In the genomic region with DNA sequence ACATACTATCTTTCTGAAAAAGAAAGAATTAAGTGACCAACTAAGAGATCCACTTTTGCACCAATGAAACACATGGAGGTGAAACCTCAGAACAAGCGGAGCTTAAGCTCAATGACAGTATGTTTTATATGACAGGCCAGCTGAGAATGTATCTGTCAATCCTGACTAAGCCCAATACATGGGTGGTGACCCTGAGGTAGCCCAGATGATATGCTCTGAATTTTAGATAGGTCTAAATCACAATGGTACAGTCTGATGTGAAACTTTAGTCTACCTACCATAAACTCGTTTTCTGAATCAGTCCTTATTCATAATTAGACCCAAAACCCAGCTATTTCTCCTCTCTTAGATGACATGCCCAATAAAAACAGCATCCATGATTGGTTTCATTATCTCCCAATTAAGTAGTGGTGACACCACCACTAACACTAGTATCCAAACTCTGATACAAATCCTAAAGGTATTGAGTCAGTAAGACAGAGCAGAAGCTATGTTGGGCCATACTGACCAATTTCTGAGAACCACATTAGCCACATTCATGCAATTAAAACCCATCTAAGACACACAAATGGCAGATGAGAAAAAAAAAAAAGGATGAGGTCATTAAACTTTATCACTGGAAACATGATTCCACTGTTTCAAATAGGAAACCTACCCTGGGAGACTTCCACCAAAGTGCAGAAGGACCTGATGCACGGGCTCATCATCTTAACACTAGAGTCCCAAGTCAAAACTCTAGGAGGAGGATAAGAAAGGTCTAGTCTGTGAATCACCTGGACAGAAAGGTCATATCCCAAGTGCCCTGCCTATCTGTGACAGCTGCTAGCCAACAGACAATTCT, we compare ENCODE assay signal across 2 cellular contexts.
TF ChIP-seq lines count a peak whose summit lies in the region.

No MANE protein-coding gene starts in this region.

TF ChIP-seq in IMR-90, 13 proteins besides CTCF, POLR2A, EP300 and RAD21:
- TF ChIP-seq MAZ (IDR thresholded peaks at IDR 0.05; ENCODE audit: borderline replicate concordance, low read depth, low read length) (no peak), SMC3 (IDR thresholded peaks at IDR 0.05; ENCODE audit: low read depth, low read length) (no peak)

TF ChIP-seq in GM12878, 131 proteins besides CTCF, POLR2A, EP300 and RAD21:
- TF ChIP-seq ESRRA (IDR thresholded peaks at IDR 0.05; ENCODE audit: low read length) (no peak), TCF12 (IDR thresholded peaks at IDR 0.05; ENCODE audit: low read depth, low read length) (no peak), HDAC6 (IDR thresholded peaks at IDR 0.05; ENCODE audit: unreplicated experiment) (no peak), NR2C2 (IDR thresholded peaks at IDR 0.05; ENCODE audit: borderline replicate concordance, control insufficient read depth, insufficient read length, low read depth) (no peak), SMARCA5 (IDR thresholded peaks at IDR 0.05) (no peak), RELA (IDR thresholded peaks at IDR 0.05; ENCODE audit: borderline replicate concordance, partially characterized antibody) (no peak), BACH1 (IDR thresholded peaks at IDR 0.05; ENCODE audit: borderline replicate concordance) (no peak), EGR1 (IDR thresholded peaks at IDR 0.05; ENCODE audit: borderline replicate concordance in 1 of 2, low read depth in 2 of 2, low read length in 2 of 2) (no peak), RFX5 (IDR thresholded peaks at IDR 0.05; ENCODE audit: low read depth, low read length) (no peak), CBX3 (IDR thresholded peaks at IDR 0.05; ENCODE audit: borderline replicate concordance, low read depth) (no peak), CHD4 (IDR thresholded peaks at IDR 0.05) (no peak), MTA3 (IDR thresholded peaks at IDR 0.05; ENCODE audit: borderline replicate concordance, low read length) (no peak), SP1 (IDR thresholded peaks at IDR 0.05; ENCODE audit: low read depth, low read length) (no peak)
- TF ChIP-seq, protein P1, sequence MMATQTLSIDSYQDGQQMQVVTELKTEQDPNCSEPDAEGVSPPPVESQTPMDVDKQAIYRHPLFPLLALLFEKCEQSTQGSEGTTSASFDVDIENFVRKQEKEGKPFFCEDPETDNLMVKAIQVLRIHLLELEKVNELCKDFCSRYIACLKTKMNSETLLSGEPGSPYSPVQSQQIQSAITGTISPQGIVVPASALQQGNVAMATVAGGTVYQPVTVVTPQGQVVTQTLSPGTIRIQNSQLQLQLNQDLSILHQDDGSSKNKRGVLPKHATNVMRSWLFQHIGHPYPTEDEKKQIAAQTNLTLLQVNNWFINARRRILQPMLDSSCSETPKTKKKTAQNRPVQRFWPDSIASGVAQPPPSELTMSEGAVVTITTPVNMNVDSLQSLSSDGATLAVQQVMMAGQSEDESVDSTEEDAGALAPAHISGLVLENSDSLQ (IDR thresholded peaks at IDR 0.05) = no peak
- TF ChIP-seq, protein P2, sequence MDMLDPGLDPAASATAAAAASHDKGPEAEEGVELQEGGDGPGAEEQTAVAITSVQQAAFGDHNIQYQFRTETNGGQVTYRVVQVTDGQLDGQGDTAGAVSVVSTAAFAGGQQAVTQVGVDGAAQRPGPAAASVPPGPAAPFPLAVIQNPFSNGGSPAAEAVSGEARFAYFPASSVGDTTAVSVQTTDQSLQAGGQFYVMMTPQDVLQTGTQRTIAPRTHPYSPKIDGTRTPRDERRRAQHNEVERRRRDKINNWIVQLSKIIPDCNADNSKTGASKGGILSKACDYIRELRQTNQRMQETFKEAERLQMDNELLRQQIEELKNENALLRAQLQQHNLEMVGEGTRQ (IDR thresholded peaks at IDR 0.05; ENCODE audit: borderline replicate concordance, low read depth, low read length) = no peak
- TF ChIP-seq, protein P3, sequence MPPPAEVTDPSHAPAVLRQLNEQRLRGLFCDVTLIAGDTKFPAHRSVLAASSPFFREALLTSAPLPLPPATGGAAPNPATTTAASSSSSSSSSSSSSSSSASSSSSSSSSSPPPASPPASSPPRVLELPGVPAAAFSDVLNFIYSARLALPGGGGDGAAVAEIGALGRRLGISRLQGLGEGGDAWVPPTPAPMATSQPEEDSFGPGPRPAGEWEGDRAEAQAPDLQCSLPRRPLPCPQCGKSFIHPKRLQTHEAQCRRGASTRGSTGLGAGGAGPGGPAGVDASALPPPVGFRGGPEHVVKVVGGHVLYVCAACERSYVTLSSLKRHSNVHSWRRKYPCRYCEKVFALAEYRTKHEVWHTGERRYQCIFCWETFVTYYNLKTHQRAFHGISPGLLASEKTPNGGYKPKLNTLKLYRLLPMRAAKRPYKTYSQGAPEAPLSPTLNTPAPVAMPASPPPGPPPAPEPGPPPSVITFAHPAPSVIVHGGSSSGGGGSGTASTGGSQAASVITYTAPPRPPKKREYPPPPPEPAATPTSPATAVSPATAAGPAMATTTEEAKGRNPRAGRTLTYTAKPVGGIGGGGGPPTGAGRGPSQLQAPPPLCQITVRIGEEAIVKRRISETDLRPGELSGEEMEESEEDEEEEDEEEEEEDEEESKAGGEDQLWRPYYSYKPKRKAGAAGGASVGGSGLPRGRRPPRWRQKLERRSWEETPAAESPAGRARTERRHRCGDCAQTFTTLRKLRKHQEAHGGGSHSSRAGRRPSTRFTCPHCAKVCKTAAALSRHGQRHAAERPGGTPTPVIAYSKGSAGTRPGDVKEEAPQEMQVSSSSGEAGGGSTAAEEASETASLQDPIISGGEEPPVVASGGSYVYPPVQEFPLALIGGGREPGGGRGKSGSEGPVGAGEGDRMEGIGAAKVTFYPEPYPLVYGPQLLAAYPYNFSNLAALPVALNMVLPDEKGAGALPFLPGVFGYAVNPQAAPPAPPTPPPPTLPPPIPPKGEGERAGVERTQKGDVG (CRISPR knock-in tag; IDR thresholded peaks at IDR 0.05) = no peak
- TF ChIP-seq, protein P4, sequence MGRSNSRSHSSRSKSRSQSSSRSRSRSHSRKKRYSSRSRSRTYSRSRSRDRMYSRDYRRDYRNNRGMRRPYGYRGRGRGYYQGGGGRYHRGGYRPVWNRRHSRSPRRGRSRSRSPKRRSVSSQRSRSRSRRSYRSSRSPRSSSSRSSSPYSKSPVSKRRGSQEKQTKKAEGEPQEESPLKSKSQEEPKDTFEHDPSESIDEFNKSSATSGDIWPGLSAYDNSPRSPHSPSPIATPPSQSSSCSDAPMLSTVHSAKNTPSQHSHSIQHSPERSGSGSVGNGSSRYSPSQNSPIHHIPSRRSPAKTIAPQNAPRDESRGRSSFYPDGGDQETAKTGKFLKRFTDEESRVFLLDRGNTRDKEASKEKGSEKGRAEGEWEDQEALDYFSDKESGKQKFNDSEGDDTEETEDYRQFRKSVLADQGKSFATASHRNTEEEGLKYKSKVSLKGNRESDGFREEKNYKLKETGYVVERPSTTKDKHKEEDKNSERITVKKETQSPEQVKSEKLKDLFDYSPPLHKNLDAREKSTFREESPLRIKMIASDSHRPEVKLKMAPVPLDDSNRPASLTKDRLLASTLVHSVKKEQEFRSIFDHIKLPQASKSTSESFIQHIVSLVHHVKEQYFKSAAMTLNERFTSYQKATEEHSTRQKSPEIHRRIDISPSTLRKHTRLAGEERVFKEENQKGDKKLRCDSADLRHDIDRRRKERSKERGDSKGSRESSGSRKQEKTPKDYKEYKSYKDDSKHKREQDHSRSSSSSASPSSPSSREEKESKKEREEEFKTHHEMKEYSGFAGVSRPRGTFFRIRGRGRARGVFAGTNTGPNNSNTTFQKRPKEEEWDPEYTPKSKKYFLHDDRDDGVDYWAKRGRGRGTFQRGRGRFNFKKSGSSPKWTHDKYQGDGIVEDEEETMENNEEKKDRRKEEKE (IDR thresholded peaks at IDR 0.05) = no peak
- TF ChIP-seq, protein P5, sequence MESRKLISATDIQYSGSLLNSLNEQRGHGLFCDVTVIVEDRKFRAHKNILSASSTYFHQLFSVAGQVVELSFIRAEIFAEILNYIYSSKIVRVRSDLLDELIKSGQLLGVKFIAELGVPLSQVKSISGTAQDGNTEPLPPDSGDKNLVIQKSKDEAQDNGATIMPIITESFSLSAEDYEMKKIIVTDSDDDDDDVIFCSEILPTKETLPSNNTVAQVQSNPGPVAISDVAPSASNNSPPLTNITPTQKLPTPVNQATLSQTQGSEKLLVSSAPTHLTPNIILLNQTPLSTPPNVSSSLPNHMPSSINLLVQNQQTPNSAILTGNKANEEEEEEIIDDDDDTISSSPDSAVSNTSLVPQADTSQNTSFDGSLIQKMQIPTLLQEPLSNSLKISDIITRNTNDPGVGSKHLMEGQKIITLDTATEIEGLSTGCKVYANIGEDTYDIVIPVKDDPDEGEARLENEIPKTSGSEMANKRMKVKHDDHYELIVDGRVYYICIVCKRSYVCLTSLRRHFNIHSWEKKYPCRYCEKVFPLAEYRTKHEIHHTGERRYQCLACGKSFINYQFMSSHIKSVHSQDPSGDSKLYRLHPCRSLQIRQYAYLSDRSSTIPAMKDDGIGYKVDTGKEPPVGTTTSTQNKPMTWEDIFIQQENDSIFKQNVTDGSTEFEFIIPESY (IDR thresholded peaks at IDR 0.05) = no peak
- TF ChIP-seq, protein P6, sequence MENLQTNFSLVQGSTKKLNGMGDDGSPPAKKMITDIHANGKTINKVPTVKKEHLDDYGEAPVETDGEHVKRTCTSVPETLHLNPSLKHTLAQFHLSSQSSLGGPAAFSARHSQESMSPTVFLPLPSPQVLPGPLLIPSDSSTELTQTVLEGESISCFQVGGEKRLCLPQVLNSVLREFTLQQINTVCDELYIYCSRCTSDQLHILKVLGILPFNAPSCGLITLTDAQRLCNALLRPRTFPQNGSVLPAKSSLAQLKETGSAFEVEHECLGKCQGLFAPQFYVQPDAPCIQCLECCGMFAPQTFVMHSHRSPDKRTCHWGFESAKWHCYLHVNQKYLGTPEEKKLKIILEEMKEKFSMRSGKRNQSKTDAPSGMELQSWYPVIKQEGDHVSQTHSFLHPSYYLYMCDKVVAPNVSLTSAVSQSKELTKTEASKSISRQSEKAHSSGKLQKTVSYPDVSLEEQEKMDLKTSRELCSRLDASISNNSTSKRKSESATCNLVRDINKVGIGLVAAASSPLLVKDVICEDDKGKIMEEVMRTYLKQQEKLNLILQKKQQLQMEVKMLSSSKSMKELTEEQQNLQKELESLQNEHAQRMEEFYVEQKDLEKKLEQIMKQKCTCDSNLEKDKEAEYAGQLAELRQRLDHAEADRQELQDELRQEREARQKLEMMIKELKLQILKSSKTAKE (IDR thresholded peaks at IDR 0.05; ENCODE audit: low read depth, poor library complexity, severe bottlenecking) = no peak
- TF ChIP-seq, protein P7, sequence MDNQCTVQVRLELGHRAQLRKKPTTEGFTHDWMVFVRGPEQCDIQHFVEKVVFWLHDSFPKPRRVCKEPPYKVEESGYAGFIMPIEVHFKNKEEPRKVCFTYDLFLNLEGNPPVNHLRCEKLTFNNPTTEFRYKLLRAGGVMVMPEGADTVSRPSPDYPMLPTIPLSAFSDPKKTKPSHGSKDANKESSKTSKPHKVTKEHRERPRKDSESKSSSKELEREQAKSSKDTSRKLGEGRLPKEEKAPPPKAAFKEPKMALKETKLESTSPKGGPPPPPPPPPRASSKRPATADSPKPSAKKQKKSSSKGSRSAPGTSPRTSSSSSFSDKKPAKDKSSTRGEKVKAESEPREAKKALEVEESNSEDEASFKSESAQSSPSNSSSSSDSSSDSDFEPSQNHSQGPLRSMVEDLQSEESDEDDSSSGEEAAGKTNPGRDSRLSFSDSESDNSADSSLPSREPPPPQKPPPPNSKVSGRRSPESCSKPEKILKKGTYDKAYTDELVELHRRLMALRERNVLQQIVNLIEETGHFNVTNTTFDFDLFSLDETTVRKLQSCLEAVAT (IDR thresholded peaks at IDR 0.05) = no peak
TF ChIP-seq in GM12878: peak in this region for 0.
